ENCODE assay signal across 13 cellular contexts in genomic region chr12:25293596-25293995, GRCh38.
A peak's percentile ranks its signal among the peaks of the same experiment; 100 is the strongest.
DNase-seq lines count a peak whose midpoint lies in the region; ATAC-seq lines count a peak whose summit lies in the region.
"Had no signal": no experiment of that assay in that cellular context is flagged by ENCODE, and none has a peak within 500 bp of the region (broad histone marks: within the 10 kb centered on the region; RNA-seq: fewer than 3 reads in every experiment).

No MANE protein-coding gene starts in this region.

- peaks cover 20 to 21% of the 10 kb centered on the region in 2 donors for H3K4me1 Mint-ChIP-seq in stimulated activated naive B cell treated with anti-CD40 and anti-IgM and Interleukin-4, amounts not matched to agents 10 μg/mL and 1 μg/mL and 100 μg/mL, for 72 hours

- no peak overlapping the region for H3K27ac Mint-ChIP-seq in stimulated activated naive B cell treated with anti-CD40 and anti-IgM and Interleukin-4, amounts not matched to agents 10 μg/mL and 1 μg/mL and 100 μg/mL, for 72 hours
- H3K27ac Mint-ChIP-seq: CD4-positive, CD25-positive, alpha-beta regulatory T cell; HFFc6 had no signal

- no peak overlapping the region for H3K4me3 Mint-ChIP-seq in stimulated activated naive B cell treated with anti-CD40 and anti-IgM and Interleukin-4, amounts not matched to agents 10 μg/mL and 1 μg/mL and 100 μg/mL, for 72 hours
- H3K4me3 Mint-ChIP-seq: CD4-positive, CD25-positive, alpha-beta regulatory T cell; HFFc6 had no signal

- peak; percentile 77 to 79 for ATAC-seq in stimulated activated naive B cell treated with anti-CD40 and anti-IgM and Interleukin-4, amounts not matched to agents 10 μg/mL and 1 μg/mL and 100 μg/mL, for 72 hours (replicated peaks)
- ATAC-seq in GM18870 (IDR thresholded peaks at IDR 0.05; ENCODE audit: unreplicated experiment) (no peak), GM18867 (IDR thresholded peaks at IDR 0.05; ENCODE audit: unreplicated experiment) (no peak)
- ATAC-seq: HepG2 had no signal

- peaks cover 2 to 4% of the 10 kb centered on the region in 2 donors for H3K9me3 Mint-ChIP-seq in stimulated activated naive B cell treated with anti-CD40 and anti-IgM and Interleukin-4, amounts not matched to agents 10 μg/mL and 1 μg/mL and 100 μg/mL, for 72 hours

- DNase-seq in COLO829 (ENCODE audit: low spot score): peak; percentile 30
- peak; percentile 3 for DNase-seq in NCI-H69 (lab: John Stamatoyannopoulos, UW)
- peak; percentile 11 for DNase-seq in fibroblast of peridontal ligament (ENCODE audit: extremely low read depth)
- DNase-seq in stimulated activated naive B cell treated with anti-CD40 and anti-IgM and Interleukin-4, amounts not matched to agents 10 μg/mL and 1 μg/mL and 100 μg/mL, for 72 hours: no peak
- no peak for DNase-seq in NCI-H226
- DNase-seq: ACHN; CD4-positive, CD25-positive, alpha-beta regulatory T cell; DMS79; HCEC 1CT; HFFc6 had no signal

- peaks cover 5 to 6% of the 10 kb centered on the region in 2 donors for H3K36me3 Mint-ChIP-seq in stimulated activated naive B cell treated with anti-CD40 and anti-IgM and Interleukin-4, amounts not matched to agents 10 μg/mL and 1 μg/mL and 100 μg/mL, for 72 hours
- H3K36me3 Mint-ChIP-seq: CD4-positive, CD25-positive, alpha-beta regulatory T cell had no signal

- H3K27me3 Mint-ChIP-seq in stimulated activated naive B cell treated with anti-CD40 and anti-IgM and Interleukin-4, amounts not matched to agents 10 μg/mL and 1 μg/mL and 100 μg/mL, for 72 hours: peaks cover 0 to 3% of the 10 kb centered on the region in 2 donors

Comparison
In these comparisons a context has a peak if more than half of its experiments do, and no peak if none do; other contexts are left out.
1. DNase-seq: peak in COLO829 (single experiment), NCI-H69 (single experiment) and fibroblast of peridontal ligament (single experiment); none in stimulated activated naive B cell treated with anti-CD40 and anti-IgM and Interleukin-4, amounts not matched to agents 10 μg/mL and 1 μg/mL and 100 μg/mL, for 72 hours (single experiment) and NCI-H226 (single experiment).
2. ATAC-seq: peak in stimulated activated naive B cell treated with anti-CD40 and anti-IgM and Interleukin-4, amounts not matched to agents 10 μg/mL and 1 μg/mL and 100 μg/mL, for 72 hours (2 of 2); none in GM18870 (single experiment) and GM18867 (single experiment).